9 cellular contexts compared by ENCODE assay signal in genomic region chr1:6246497-6247295, GRCh38. TPM values are rescaled to one million over a fixed set of nuclear protein-coding genes. Genes with fewer than 3 reads are reported as not detected.
DNase-seq lines count a peak whose midpoint lies in the region; ATAC-seq and TF ChIP-seq lines count a peak whose summit lies in the region.
"Had no signal": no experiment of that assay in that cellular context is flagged by ENCODE, and none has a peak within 500 bp of the region (broad histone marks: within the 10 kb centered on the region; RNA-seq: fewer than 3 reads in every experiment).

No MANE protein-coding gene starts in this region.

- TF ChIP-seq CTCF in Caco-2 (IDR thresholded peaks at IDR 0.05; ENCODE audit: insufficient read depth in 1 of 2, low read depth in 1 of 2, low read length in 1 of 2, severe bottlenecking in 1 of 2, unreplicated experiment in 1 of 2) (peak; percentile 87 to 90), endodermal cell (conservative IDR thresholded peaks at IDR 0.05) (peak; percentile 96)

- H2BK120ac ChIP-seq in mesendoderm (ENCODE audit: low read depth, low read length): no peak overlapping the region

- CTCF ChIA-PET in Caco-2 (lab: Charles Lee): interaction anchor here (0.5 to 1.5 kb wide), 11 partner anchors 12 to 194 kb away, joined by 3 to 6 read pairs (median 4); no protein-coding TSS in a partner anchor

- no peak overlapping the region for H2AK5ac ChIP-seq in mesendoderm (ENCODE audit: low read length)

- H3K36me3 Mint-ChIP-seq in Caco-2 (ENCODE audit: insufficient read depth, unreplicated experiment): peaks cover 5% of the 10 kb centered on the region
- no peaks in the 10 kb centered on the region for H3K36me3 Mint-ChIP-seq in endodermal cell (ENCODE audit: low read depth)

- H3K27me3 Mint-ChIP-seq in Caco-2 (ENCODE audit: insufficient read depth, unreplicated experiment) (peaks cover 3% of the 10 kb centered on the region), endodermal cell (ENCODE audit: insufficient read depth) (peaks cover 87% of the 10 kb centered on the region)

- H3K4me1 Mint-ChIP-seq in Caco-2 (ENCODE audit: low read depth, unreplicated experiment): no peaks in the 10 kb centered on the region
- H3K4me1 Mint-ChIP-seq in endodermal cell: peaks cover 4% of the 10 kb centered on the region

- H4K8ac ChIP-seq in mesendoderm (ENCODE audit: low read depth, low read length): no peak overlapping the region

- H3K4me3 Mint-ChIP-seq in Caco-2 (ENCODE audit: unreplicated experiment) (peak overlapping the region; percentile 62), endodermal cell (peak overlapping the region; percentile 30)

- H3K4ac ChIP-seq in mesendoderm (ENCODE audit: low read depth, low read length): no peak overlapping the region

- H3K4me1 ChIP-seq in Caco-2: 0 out of 2 replicates have a peak, but pooled peaks cover 10% of the 10 kb centered on the region
- H3K4me1 ChIP-seq in endodermal cell (ENCODE audit: control insufficient read depth, insufficient read depth, low read length): no peaks in the 10 kb centered on the region
- no peaks in the 10 kb centered on the region for H3K4me1 ChIP-seq in mesendoderm (ENCODE audit: control insufficient read depth, low read depth, low read length)

- WGBS in endodermal cell (ENCODE audit: insufficient coverage in 1 of 2, insufficient read length in 1 of 2), 2 experiments: 9 to 16% methylated on average over 15 to 28 of the region's 28 CpGs
- WGBS in mesendoderm (ENCODE audit: extremely low coverage, insufficient coverage, low lambda C conversion rate): no CpG with 5 or more reads among the region's 28 CpGs

- no peak overlapping the region for H3K56ac ChIP-seq in mesendoderm (ENCODE audit: low read length)

- H3K36me3 ChIP-seq in Caco-2 (ENCODE audit: control insufficient read depth, insufficient read depth, low read length): no peaks in the 10 kb centered on the region
- H3K36me3 ChIP-seq in endodermal cell (ENCODE audit: control insufficient read depth, insufficient read depth, low read length): no peaks in the 10 kb centered on the region
- H3K36me3 ChIP-seq in mesendoderm (ENCODE audit: control insufficient read depth, insufficient read depth, low read length): no peaks in the 10 kb centered on the region

- intact Hi-C loops in Caco-2 (cut with micrococcal nuclease; ENCODE audit: unreplicated experiment): loop anchor here (1.0 to 5.0 kb wide), 4 partner anchors 96 to 246 kb away; partner anchors contain the start of gene PLEKHG5

- no peaks in the 10 kb centered on the region for H3K9me3 ChIP-seq in Caco-2
- no peaks in the 10 kb centered on the region for H3K9me3 ChIP-seq in endodermal cell (ENCODE audit: control insufficient read depth, low read length)

- H4K5ac ChIP-seq in mesendoderm (ENCODE audit: low read length): no peak overlapping the region

- H3K79me1 ChIP-seq in mesendoderm (ENCODE audit: low read length): no peaks in the 10 kb centered on the region

- ATAC-seq in HG03196 (IDR thresholded peaks at IDR 0.05; ENCODE audit: unreplicated experiment) (peak; percentile 48), HG02970 (IDR thresholded peaks at IDR 0.05; ENCODE audit: low FRiP score, unreplicated experiment) (no peak)

- H3K9ac ChIP-seq in endodermal cell (ENCODE audit: extremely low read depth, low read length, poor library complexity, severe bottlenecking) (no peak overlapping the region), mesendoderm (ENCODE audit: low read length) (no peak overlapping the region)

- H3K23ac ChIP-seq in mesendoderm (ENCODE audit: low read length): no peak overlapping the region

- H3K27ac Mint-ChIP-seq in Caco-2 (ENCODE audit: unreplicated experiment): no peak overlapping the region
- no peak overlapping the region for H3K27ac Mint-ChIP-seq in endodermal cell

- POLR2A ChIA-PET in Caco-2 (lab: Charles Lee): no interaction called here

- H2BK15ac ChIP-seq in mesendoderm (replicated peaks; ENCODE audit: low read depth): no peak overlapping the region

- no peak overlapping the region for H2BK5ac ChIP-seq in mesendoderm (ENCODE audit: low read length)

- DNase-seq in Caco-2 (peak; percentile 80 to 85), NCI-H82 treated with DMSO at 0.1 percent for 48 hours (lab: John Stamatoyannopoulos, UW; ENCODE audit: unreplicated experiment) (peak; percentile 81), endodermal cell (peak; percentile 97), mesendoderm (peak; percentile 88)
- peak; percentile 60 to 61 for DNase-seq in activated CD8-positive, alpha-beta memory T cell treated with anti-CD3 and anti-CD28 coated beads for 4 hours (ENCODE audit: low read depth in 2 of 2)
- DNase-seq in stimulated activated CD8-positive, alpha-beta memory T cell treated with anti-CD3 and anti-CD28 coated beads, Interleukin-15, amount 100 ng/mL, for 48 hours (ENCODE audit: low read depth in 2 of 2): peak; percentile 60 to 62

- no peak overlapping the region; the same call in 1 of the 2 replicates for H3K4me3 ChIP-seq in Caco-2 (ENCODE audit: low read depth, low read length)
- H3K4me3 ChIP-seq in endodermal cell (ENCODE audit: low read length): no peak overlapping the region
- H3K4me3 ChIP-seq in mesendoderm (ENCODE audit: low read length): no peak overlapping the region

- H3K27ac ChIP-seq in endodermal cell (ENCODE audit: low read depth, low read length): peak overlapping the region; percentile 1
- no peak overlapping the region for H3K27ac ChIP-seq in mesendoderm (ENCODE audit: low read depth, low read length)

- no peak overlapping the region for H3K4me2 ChIP-seq in mesendoderm (ENCODE audit: low read length)

- H3K9me3 Mint-ChIP-seq in Caco-2 (ENCODE audit: unreplicated experiment): no peaks in the 10 kb centered on the region
- no peaks in the 10 kb centered on the region for H3K9me3 Mint-ChIP-seq in endodermal cell

- BruUV-seq in Caco-2 (replicated peaks; lab: Mats Ljungman, UMichigan): no TSS peak

- H3K18ac ChIP-seq in mesendoderm (ENCODE audit: low read length): no peak overlapping the region

- H3K79me2 ChIP-seq in mesendoderm (ENCODE audit: control insufficient read depth, insufficient read depth, low read length): no peaks in the 10 kb centered on the region

- H3K27me3 ChIP-seq in Caco-2 (replicated peaks; ENCODE audit: control insufficient read depth, insufficient read depth, low read length): no peaks in the 10 kb centered on the region
- H3K27me3 ChIP-seq in endodermal cell (ENCODE audit: control insufficient read depth, insufficient read depth, low read length, poor library complexity, severe bottlenecking): peaks cover 95% of the 10 kb centered on the region
- peaks cover 51% of the 10 kb centered on the region for H3K27me3 ChIP-seq in mesendoderm (ENCODE audit: insufficient read depth, low read length, poor library complexity)

RNA-seq across cellular contexts. Expression of gene HES3, which starts 2.7 kb away (rescaled TPM):
- total RNA-seq in Caco-2 (2022) (not detected in 2 replicates), endodermal cell (1 to 10 TPM in 1 of 2 donors, not detected in 1; 2.7 TPM)
- 6.6 TPM for polyA plus RNA-seq in endodermal cell (2013, experiment 1 of 2)
- 2.8 TPM for polyA plus RNA-seq in endodermal cell (2013, experiment 2 of 2)
- polyA plus RNA-seq in mesendoderm (2013, experiment 1 of 2): 0.27 TPM
- 0.20 TPM for polyA plus RNA-seq in mesendoderm (2013, experiment 2 of 2)
- polyA plus RNA-seq: adipose tissue had no signal

RNA-seq across cellular contexts. Expression of gene ICMT, which starts 10.9 kb away (rescaled TPM):
- total RNA-seq in Caco-2 (2022): 73.6 and 77.6 TPM in 2 replicates
- total RNA-seq in endodermal cell: 10 to 100 TPM; 75.9 to 80.3 TPM
- 54.4 TPM for polyA plus RNA-seq in endodermal cell (2013, experiment 1 of 2)
- 52.1 TPM for polyA plus RNA-seq in endodermal cell (2013, experiment 2 of 2)
- 54.8 TPM for polyA plus RNA-seq in mesendoderm (2013, experiment 1 of 2)
- 54.8 TPM for polyA plus RNA-seq in mesendoderm (2013, experiment 2 of 2)

RNA-seq across cellular contexts. Expression of gene GPR153, which starts 14.2 kb away (rescaled TPM):
- 2.7 and 3.2 TPM in 2 replicates for total RNA-seq in Caco-2 (2022)
- total RNA-seq in endodermal cell: 1 to 10 TPM; 2.4 to 2.8 TPM
- polyA plus RNA-seq in endodermal cell (2013, experiment 1 of 2): 25.3 TPM
- 23.1 TPM for polyA plus RNA-seq in endodermal cell (2013, experiment 2 of 2)
- polyA plus RNA-seq in mesendoderm (2013, experiment 1 of 2): 0.87 TPM
- polyA plus RNA-seq in mesendoderm (2013, experiment 2 of 2): 0.88 TPM

RNA-seq across cellular contexts. Expression of gene RNF207, which starts 40.8 kb away (rescaled TPM):
- 26.1 and 27.4 TPM in 2 replicates for total RNA-seq in Caco-2 (2022)
- 1 to 10 TPM; 4.8 to 7.7 TPM for total RNA-seq in endodermal cell
- 1.7 TPM for polyA plus RNA-seq in endodermal cell (2013, experiment 1 of 2)
- polyA plus RNA-seq in endodermal cell (2013, experiment 2 of 2): 1.2 TPM
- polyA plus RNA-seq in mesendoderm (2013, experiment 1 of 2): 0.31 TPM
- 0.41 TPM for polyA plus RNA-seq in mesendoderm (2013, experiment 2 of 2)

RNA-seq across cellular contexts. Expression of gene RPL22, which starts 47.3 kb away (rescaled TPM):
- 406 and 418 TPM in 2 replicates for total RNA-seq in Caco-2 (2022)
- total RNA-seq in endodermal cell: 100 to 1,000 TPM; 409 to 481 TPM
- polyA plus RNA-seq in endodermal cell (2013, experiment 1 of 2): 367 TPM
- polyA plus RNA-seq in endodermal cell (2013, experiment 2 of 2): 324 TPM
- 1,162 TPM for polyA plus RNA-seq in mesendoderm (2013, experiment 1 of 2)
- polyA plus RNA-seq in mesendoderm (2013, experiment 2 of 2): 1,142 TPM
